ENCODE assay signal across 23 cellular contexts in the genomic region with DNA sequence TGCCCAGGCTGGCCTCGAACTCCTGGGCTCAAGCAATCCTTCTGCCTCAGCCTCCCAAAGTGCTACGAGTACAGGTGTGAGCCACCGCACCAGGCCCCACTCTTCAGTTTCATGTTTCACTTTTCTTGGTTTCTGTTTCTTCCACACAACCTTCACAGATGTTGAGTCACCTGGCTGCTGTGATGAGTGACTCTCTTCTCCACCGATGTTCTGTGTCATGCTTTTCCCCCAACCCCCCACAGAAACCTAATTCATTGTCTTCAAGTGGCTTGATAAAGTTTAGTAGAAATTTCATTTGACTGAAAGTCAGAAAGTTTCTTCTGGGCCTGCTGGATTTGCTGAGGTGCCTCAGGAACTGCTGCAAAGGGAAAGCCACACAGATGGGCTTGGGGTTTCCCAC.
DNase-seq lines count a peak whose midpoint lies in the region; ATAC-seq, FAIRE-seq and TF ChIP-seq lines count a peak whose summit lies in the region.
"Had no signal": no experiment of that assay in that cellular context is flagged by ENCODE, and none has a peak within 500 bp of the region (broad histone marks: within the 10 kb centered on the region; RNA-seq: fewer than 3 reads in every experiment).

No MANE protein-coding gene starts in this region.

- no peak overlapping the region for H3K4me3 ChIP-seq in H1 (ENCODE audit: extremely low read depth in 1 of 4, insufficient read depth in 2 of 4, low read depth in 3 of 4, low read length in 4 of 4)
- H3K4me3 ChIP-seq in esophagus squamous epithelium = no peak overlapping the region
- H3K4me3 ChIP-seq: ovary, right lobe of liver had no signal

- ATAC-seq in HG02798 (IDR thresholded peaks at IDR 0.05; ENCODE audit: poor library complexity, unreplicated experiment) = peak; percentile 47
- ATAC-seq: effector memory CD8-positive, alpha-beta T cell; naive thymus-derived CD8-positive, alpha-beta T cell; right lobe of liver had no signal

- H3K36me3 ChIP-seq in H1 (ENCODE audit: control insufficient read depth in 2 of 4, insufficient read depth in 4 of 4, low read length in 3 of 4) = no peaks in the 10 kb centered on the region
- H3K36me3 ChIP-seq in esophagus squamous epithelium = no peaks in the 10 kb centered on the region
- H3K36me3 ChIP-seq: ovary, right lobe of liver had no signal

- H3K27ac ChIP-seq in H1 (ENCODE audit: low read depth, low read length) (no peak overlapping the region), esophagus squamous epithelium (no peak overlapping the region)
- H3K27ac ChIP-seq: ovary, right lobe of liver had no signal

- H3K18ac ChIP-seq in H1 (ENCODE audit: extremely low read depth, low read length) = no peak overlapping the region

- H3K4ac ChIP-seq in H1 (replicated peaks; ENCODE audit: insufficient read length, low read depth, low read length) = no peak overlapping the region

- POLR2A ChIA-PET in activated CD4-positive, alpha-beta memory T cell treated with anti-CD3 and anti-CD28 coated beads for 36 hours (lab: Charles Lee) = no interaction called here
- POLR2A ChIA-PET in activated CD4-positive, alpha-beta memory T cell treated with anti-CD3 and anti-CD28 coated beads, Interleukin-2, amount 10 ng/mL, durations not matched to agents 7 days and 5 days (lab: Charles Lee) = no interaction called here
- POLR2A ChIA-PET in H1 (lab: Charles Lee; ENCODE audit: partially characterized antibody) = no interaction called here

- H3K56ac ChIP-seq in H1 (replicated peaks; ENCODE audit: insufficient read length, low read depth, low read length) = no peak overlapping the region

- DNase-seq in activated CD4-positive, alpha-beta memory T cell treated with anti-CD3 and anti-CD28 coated beads for 36 hours = peak; percentile 14
- no peak for DNase-seq in activated CD4-positive, alpha-beta memory T cell treated with anti-CD3 and anti-CD28 coated beads, Interleukin-2, amount 10 ng/mL, durations not matched to agents 7 days and 5 days
- DNase-seq in M059J (ENCODE audit: low read depth) = peak; percentile 68
- no peak for DNase-seq in H1 (ENCODE audit: low read depth in 1 of 2, low spot score in 2 of 2)
- DNase-seq in OCI-M1 (lab: John Stamatoyannopoulos, UW) = no peak
- no peak for DNase-seq in esophagus squamous epithelium (lab: John Stamatoyannopoulos, UW)
- DNase-seq in posterior cingulate gyrus = no peak
- DNase-seq: activated T-cell treated with anti-CD3 and anti-CD28 coated beads, Interleukin-2, amount 50 U/mL, for 48 hours; DND-41; effector memory CD8-positive, alpha-beta T cell; glutamatergic neuron; naive thymus-derived CD8-positive, alpha-beta T cell; NCI-H1417 treated with DMSO at 0.1 percent for 48 hours; NCI-H526; ovary; right lobe of liver; stimulated activated CD4-positive, alpha-beta T cell treated with anti-CD3 and anti-CD28 coated beads, Interleukin-15, amount 100 ng/mL, for 24 hours had no signal

- no peak overlapping the region for H4K91ac ChIP-seq in H1 (replicated peaks; ENCODE audit: insufficient read length, low read length)

- H3K27me3 ChIP-seq in H1 (replicated peaks in 1 of 4; ENCODE audit: control insufficient read depth in 3 of 4, extremely low read depth in 1 of 4, insufficient read depth in 3 of 4, low read length in 3 of 4) = no peaks in the 10 kb centered on the region
- H3K27me3 ChIP-seq in esophagus squamous epithelium = no peaks in the 10 kb centered on the region
- H3K27me3 ChIP-seq: ovary, right lobe of liver had no signal

- H3K23me2 ChIP-seq in H1 (ENCODE audit: low read depth, low read length) = no peaks in the 10 kb centered on the region; the same call in 1 of the 2 replicates

- no peaks in the 10 kb centered on the region for H3K36me3 Mint-ChIP-seq in activated CD4-positive, alpha-beta memory T cell treated with anti-CD3 and anti-CD28 coated beads for 36 hours
- H3K36me3 Mint-ChIP-seq in activated CD4-positive, alpha-beta memory T cell treated with anti-CD3 and anti-CD28 coated beads, Interleukin-2, amount 10 ng/mL, durations not matched to agents 7 days and 5 days (ENCODE audit: low read depth) = no peaks in the 10 kb centered on the region
- H3K36me3 Mint-ChIP-seq: activated naive CD4-positive, alpha-beta T cell treated with anti-CD3 and anti-CD28 coated beads, Interleukin-2, amount 50 U/mL, for 24 hours had no signal

- TF ChIP-seq EP300 in H1 (IDR thresholded peaks at IDR 0.05; ENCODE audit: borderline replicate concordance in 1 of 2, low read depth in 2 of 2, low read length in 2 of 2) = no peak

- H3K4me1 ChIP-seq in H1 (replicated peaks in 1 of 4; ENCODE audit: control insufficient read depth in 3 of 4, insufficient read depth in 4 of 4, low read length in 3 of 4) (no peaks in the 10 kb centered on the region; a peak in 1 of 7 replicates), esophagus squamous epithelium (no peaks in the 10 kb centered on the region)
- H3K4me1 ChIP-seq: right lobe of liver had no signal

- H3K9me3 ChIP-seq in H1 (ENCODE audit: insufficient read depth in 2 of 2, low read depth in 1 of 2, low read length in 1 of 2) (no peaks in the 10 kb centered on the region; a peak in 1 of 4 replicates), esophagus squamous epithelium (no peaks in the 10 kb centered on the region)
- H3K9me3 ChIP-seq: ovary, right lobe of liver had no signal

- no peak overlapping the region for H2BK20ac ChIP-seq in H1 (ENCODE audit: low read length)

- TF ChIP-seq POLR2A in H1 (IDR thresholded peaks at IDR 0.05; ENCODE audit: control extremely low read depth in 1 of 2, low read depth in 2 of 2, low read length in 2 of 2) (no peak), esophagus squamous epithelium (IDR thresholded peaks at IDR 0.05) (no peak)

- H4K20me1 ChIP-seq in H1 (replicated peaks in 1 of 2; ENCODE audit: control insufficient read depth in 1 of 2, insufficient read depth in 2 of 2, low read length in 2 of 2) = no peaks in the 10 kb centered on the region

- TF ChIP-seq RAD21 in H1 (IDR thresholded peaks at IDR 0.05 in 1 of 2, conservative IDR thresholded peaks at IDR 0.05 in 1 of 2; ENCODE audit: low read depth in 2 of 2, low read length in 2 of 2) = no peak

- no peak overlapping the region for H3K4me2 ChIP-seq in H1 (ENCODE audit: insufficient read depth in 1 of 2, low read depth in 2 of 2, low read length in 2 of 2)

- H3K23ac ChIP-seq in H1 (ENCODE audit: insufficient read length) = no peak overlapping the region

- CTCF ChIA-PET in activated CD4-positive, alpha-beta memory T cell treated with anti-CD3 and anti-CD28 coated beads for 36 hours (lab: Charles Lee) = no interaction called here
- CTCF ChIA-PET in activated CD4-positive, alpha-beta memory T cell treated with anti-CD3 and anti-CD28 coated beads, Interleukin-2, amount 10 ng/mL, durations not matched to agents 7 days and 5 days (lab: Charles Lee) = no interaction called here
- CTCF ChIA-PET in H1 (lab: Charles Lee; ENCODE audit: partially characterized antibody) = no interaction called here

- no peak for FAIRE-seq in H1 (lab: Jason Lieb, UNC)
- FAIRE-seq: HepG2 had no signal

- H2AFZ ChIP-seq in H1 (ENCODE audit: low read length) = peak overlapping the region; percentile 73; the same call in 1 of the 2 replicates

- no peaks in the 10 kb centered on the region for H3K27me3 Mint-ChIP-seq in activated CD4-positive, alpha-beta memory T cell treated with anti-CD3 and anti-CD28 coated beads for 36 hours
- H3K27me3 Mint-ChIP-seq in activated CD4-positive, alpha-beta memory T cell treated with anti-CD3 and anti-CD28 coated beads, Interleukin-2, amount 10 ng/mL, durations not matched to agents 7 days and 5 days = no peaks in the 10 kb centered on the region
- H3K27me3 Mint-ChIP-seq: B cell; effector memory CD8-positive, alpha-beta T cell; naive thymus-derived CD8-positive, alpha-beta T cell had no signal

- no peak overlapping the region for H3K4me3 Mint-ChIP-seq in activated CD4-positive, alpha-beta memory T cell treated with anti-CD3 and anti-CD28 coated beads for 36 hours
- no peak overlapping the region for H3K4me3 Mint-ChIP-seq in activated CD4-positive, alpha-beta memory T cell treated with anti-CD3 and anti-CD28 coated beads, Interleukin-2, amount 10 ng/mL, durations not matched to agents 7 days and 5 days
- H3K4me3 Mint-ChIP-seq: activated naive CD4-positive, alpha-beta T cell treated with anti-CD3 and anti-CD28 coated beads, Interleukin-2, amount 50 U/mL, for 24 hours; B cell; effector memory CD8-positive, alpha-beta T cell; naive thymus-derived CD8-positive, alpha-beta T cell; T-helper 2 cell treated with Interferon-gamma antibody and Interleukin-4, amounts not matched to agents 5 μg/mL and 100 μg/mL, for 36 hours; WTC11 had no signal

- no peak overlapping the region for H3K27ac Mint-ChIP-seq in activated CD4-positive, alpha-beta memory T cell treated with anti-CD3 and anti-CD28 coated beads for 36 hours
- no peak overlapping the region for H3K27ac Mint-ChIP-seq in activated CD4-positive, alpha-beta memory T cell treated with anti-CD3 and anti-CD28 coated beads, Interleukin-2, amount 10 ng/mL, durations not matched to agents 7 days and 5 days
- H3K27ac Mint-ChIP-seq: activated naive CD4-positive, alpha-beta T cell treated with anti-CD3 and anti-CD28 coated beads, Interleukin-2, amount 50 U/mL, for 24 hours; B cell; effector memory CD8-positive, alpha-beta T cell; naive thymus-derived CD8-positive, alpha-beta T cell; T-helper 2 cell treated with Interferon-gamma antibody and Interleukin-4, amounts not matched to agents 5 μg/mL and 100 μg/mL, for 36 hours; WTC11 had no signal

- no peak overlapping the region for H2BK15ac ChIP-seq in H1 (ENCODE audit: low read length)

- H4K8ac ChIP-seq in H1 (ENCODE audit: extremely low read depth, insufficient read depth, low read length) = no peak overlapping the region

- intact Hi-C loops in activated CD4-positive, alpha-beta memory T cell treated with anti-CD3 and anti-CD28 coated beads for 36 hours (cut with micrococcal nuclease) = no loop called here
- intact Hi-C loops in esophagus squamous epithelium (cut with DNase I) = no loop called here
- intact Hi-C loops in posterior cingulate gyrus (cut with DNase I) = no loop called here

- no peak overlapping the region for H2BK120ac ChIP-seq in H1 (replicated peaks; ENCODE audit: low read depth, low read length)

- no peaks in the 10 kb centered on the region for H3K4me1 Mint-ChIP-seq in activated CD4-positive, alpha-beta memory T cell treated with anti-CD3 and anti-CD28 coated beads for 36 hours (ENCODE audit: low read depth)
- no peaks in the 10 kb centered on the region for H3K4me1 Mint-ChIP-seq in activated CD4-positive, alpha-beta memory T cell treated with anti-CD3 and anti-CD28 coated beads, Interleukin-2, amount 10 ng/mL, durations not matched to agents 7 days and 5 days
- H3K4me1 Mint-ChIP-seq: activated naive CD4-positive, alpha-beta T cell treated with anti-CD3 and anti-CD28 coated beads, Interleukin-2, amount 50 U/mL, for 24 hours; B cell; naive thymus-derived CD8-positive, alpha-beta T cell; WTC11 had no signal

- H3K9ac ChIP-seq in H1 (replicated peaks in 1 of 4; ENCODE audit: extremely low read depth in 1 of 4, low read depth in 3 of 4, low read length in 3 of 4) = no peak overlapping the region

- TF ChIP-seq CTCF in H1 (IDR thresholded peaks at IDR 0.05; ENCODE audit: control extremely low read depth in 1 of 3, insufficient read depth in 1 of 3, low read depth in 1 of 3, low read length in 3 of 3) (no peak), esophagus squamous epithelium (IDR thresholded peaks at IDR 0.05) (no peak)

- peaks cover 26% of the 10 kb centered on the region for H3K9me3 Mint-ChIP-seq in activated CD4-positive, alpha-beta memory T cell treated with anti-CD3 and anti-CD28 coated beads for 36 hours
- peaks cover 14% of the 10 kb centered on the region for H3K9me3 Mint-ChIP-seq in activated CD4-positive, alpha-beta memory T cell treated with anti-CD3 and anti-CD28 coated beads, Interleukin-2, amount 10 ng/mL, durations not matched to agents 7 days and 5 days

- WGBS in H1 (ENCODE audit: extremely low coverage in 1 of 2, insufficient coverage in 1 of 2, insufficient read length in 1 of 2, insufficient replicate concordance in 2 of 2, low coverage in 1 of 2, low lambda C conversion rate in 2 of 2, missing lambda C conversion rate in 1 of 2), 2 experiments = 92% methylated on average over 4 of the region's 4 CpGs; no CpG with 5 or more reads in 1 of the 2 experiments
- 68 to 73% methylated on average over 4 of the region's 4 CpGs for WGBS in esophagus squamous epithelium, 2 donors

- no peak overlapping the region for H2BK12ac ChIP-seq in H1 (ENCODE audit: low read depth, low read length)

- H3K14ac ChIP-seq in H1 (ENCODE audit: insufficient read length) = no peak overlapping the region

- no peaks in the 10 kb centered on the region for H3K79me1 ChIP-seq in H1 (ENCODE audit: low read depth, low read length)

- no peak overlapping the region for H4K5ac ChIP-seq in H1 (ENCODE audit: insufficient read length, low read depth, low read length)

- H2BK5ac ChIP-seq in H1 (ENCODE audit: low read depth, low read length) = no peak overlapping the region

- no peak overlapping the region for H2AK5ac ChIP-seq in H1 (ENCODE audit: low read depth, low read length)

- H3K79me2 ChIP-seq in H1 (ENCODE audit: control insufficient read depth in 1 of 2, insufficient read depth in 2 of 2, low read length in 2 of 2) = no peaks in the 10 kb centered on the region

Comparison
In these comparisons a context has a peak if more than half of its experiments do, and no peak if none do; other contexts are left out.
1. DNase-seq: peak in activated CD4-positive, alpha-beta memory T cell treated with anti-CD3 and anti-CD28 coated beads for 36 hours (single experiment) and M059J (single experiment); none in activated CD4-positive, alpha-beta memory T cell treated with anti-CD3 and anti-CD28 coated beads, Interleukin-2, amount 10 ng/mL, durations not matched to agents 7 days and 5 days (single experiment), H1 (0 of 2), OCI-M1 (single experiment), esophagus squamous epithelium (single experiment) and posterior cingulate gyrus (0 of 10).